ENCODE assay signal across 8 cellular contexts in the genomic region with DNA sequence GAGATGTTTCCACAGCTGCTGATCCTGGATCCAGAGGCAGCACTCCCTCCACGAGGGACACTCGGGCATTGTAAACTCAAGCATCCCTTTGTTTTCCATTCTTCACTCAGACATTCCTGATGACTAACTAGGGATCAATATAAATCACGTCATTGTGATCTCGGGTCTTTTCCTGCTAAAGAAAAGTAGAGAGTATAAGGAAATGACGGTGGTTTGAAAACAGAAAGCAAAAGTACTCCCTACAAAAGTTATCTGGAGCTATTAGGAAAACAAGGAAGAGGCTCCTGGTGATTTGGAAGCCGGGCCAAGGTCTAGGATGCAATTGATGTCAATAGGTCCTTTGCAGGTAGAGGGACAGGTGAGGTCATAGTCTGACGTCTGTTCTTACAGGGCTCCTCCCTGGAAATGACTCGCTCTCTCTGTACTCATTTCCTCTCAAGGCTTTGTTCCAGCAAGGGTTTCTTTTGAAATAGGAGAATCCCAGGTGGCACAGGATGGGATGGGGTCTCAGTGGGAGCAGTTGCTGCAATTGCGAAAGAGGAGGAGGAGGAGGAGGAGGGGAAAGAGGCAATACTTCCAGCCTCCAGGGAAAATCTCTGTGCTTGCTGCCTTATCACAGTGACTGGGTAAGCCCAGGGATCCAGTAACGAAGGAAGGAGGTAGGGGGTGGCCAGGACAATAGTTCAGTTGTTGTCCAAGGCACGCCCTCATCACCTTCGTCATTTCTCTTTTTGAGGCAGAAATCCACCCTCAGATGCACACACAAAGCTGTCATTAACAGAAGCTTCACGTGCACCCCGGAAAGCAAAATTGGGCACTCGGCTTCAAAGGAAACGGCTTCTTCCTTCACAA.
DNase-seq lines count a peak whose midpoint lies in the region; TF ChIP-seq lines count a peak whose summit lies in the region.

No MANE protein-coding gene starts in this region.

- H3K27ac ChIP-seq in prostate gland: peak overlapping the region; percentile 2 to 26

- TF ChIP-seq CTCF in prostate gland (IDR thresholded peaks at IDR 0.05): no peak

- H3K9me3 ChIP-seq in prostate gland: no peaks in the 10 kb centered on the region

- H3K27me3 ChIP-seq in prostate gland (replicated peaks; ENCODE audit: insufficient read depth): no peaks in the 10 kb centered on the region

- intact Hi-C loops in prostate gland (cut with DNase I): no loop called here

- WGBS in prostate gland: 10% methylated on average over 16 of the region's 16 CpGs

- H3K36me3 ChIP-seq in prostate gland: no peaks in the 10 kb centered on the region

- H3K4me1 ChIP-seq in prostate gland (replicated peaks): no peaks in the 10 kb centered on the region

- peak; percentile 36 for TF ChIP-seq POLR2A in prostate gland (IDR thresholded peaks at IDR 0.05)

- DNase-seq in ELR (ENCODE audit: low read depth): peak; percentile 85
- peak; percentile 47 for DNase-seq in LHCN-M2 (ENCODE audit: low read depth)
- peak; percentile 38 for DNase-seq in activated CD4-positive, alpha-beta T cell treated with anti-CD3 and anti-CD28 coated beads, Interleukin-2, amount 50 U/mL, for 1 hour
- peak; percentile 76 for DNase-seq in glomerular endothelial cell (ENCODE audit: extremely low read depth, low read depth, low spot score)
- DNase-seq in prostate gland (ENCODE audit: low spot score): no peak
- no peak for DNase-seq in GM19240 (ENCODE audit: insufficient read length, low spot score)
- DNase-seq in germinal center (ENCODE audit: low spot score): no peak
- DNase-seq in hypothalamus (lab: John Stamatoyannopoulos, UW): no peak

- peak overlapping the region; percentile 3 to 21 for H3K4me3 ChIP-seq in prostate gland

Comparison
In these comparisons a context has a peak if more than half of its experiments do, and no peak if none do; other contexts are left out.
1. DNase-seq: peak in ELR (single experiment), LHCN-M2 (single experiment), activated CD4-positive, alpha-beta T cell treated with anti-CD3 and anti-CD28 coated beads, Interleukin-2, amount 50 U/mL, for 1 hour (single experiment) and glomerular endothelial cell (single experiment); none in prostate gland (single experiment), GM19240 (single experiment), germinal center (single experiment) and hypothalamus (0 of 51).